9 cellular contexts compared by ENCODE assay signal in genomic region chr2:191501390-191502168, GRCh38.
DNase-seq lines count a peak whose midpoint lies in the region; ATAC-seq and TF ChIP-seq lines count a peak whose summit lies in the region.
"Had no signal": no experiment of that assay in that cellular context is flagged by ENCODE, and none has a peak within 500 bp of the region (broad histone marks: within the 10 kb centered on the region; RNA-seq: fewer than 3 reads in every experiment).

No MANE protein-coding gene starts in this region.

- H3K36me3 Mint-ChIP-seq in WTC11, result peaks cover 26% of the 10 kb centered on the region
- H3K36me3 Mint-ChIP-seq: CD4-positive, CD25-positive, alpha-beta regulatory T cell had no signal

- WGBS in thyroid gland, 2 donors, result 59 to 63% methylated on average over 5 of the region's 5 CpGs

- no peaks in the 10 kb centered on the region; the same call in 1 of the 2 replicates for H3K27me3 Mint-ChIP-seq in WTC11 (ENCODE audit: low read depth)

- H3K27me3 ChIP-seq in thyroid gland, result no peaks in the 10 kb centered on the region

- no peak overlapping the region for H3K27ac Mint-ChIP-seq in WTC11
- H3K27ac Mint-ChIP-seq: CD4-positive, CD25-positive, alpha-beta regulatory T cell had no signal

- H3K4me3 Mint-ChIP-seq in WTC11, result no peak overlapping the region
- H3K4me3 Mint-ChIP-seq: CD4-positive, CD25-positive, alpha-beta regulatory T cell had no signal

- peak in 4 of 6 experiments; percentile 22 to 72 (median 60) for TF ChIP-seq CTCF in thyroid gland (IDR thresholded peaks at IDR 0.05)
- TF ChIP-seq CTCF in WTC11 (IDR thresholded peaks at IDR 0.05), result no peak

- H3K27ac ChIP-seq in thyroid gland, result peak overlapping the region in 2 of 3 donors; percentile 27 to 33

- POLR2A ChIA-PET in WTC11 (lab: Charles Lee), result no interaction called here

- intact Hi-C loops in thyroid gland (cut with DNase I), result loop anchor here (5.0 to 10.0 kb wide), 2 partner anchors 267 to 334 kb away; no protein-coding TSS in a partner anchor

- no peak for TF ChIP-seq POLR2A in thyroid gland (IDR thresholded peaks at IDR 0.05)

- ATAC-seq in WTC11 (no peak), GM21367 (IDR thresholded peaks at IDR 0.05; ENCODE audit: unreplicated experiment) (no peak)

- H3K4me1 Mint-ChIP-seq in WTC11, result peaks cover 44% of the 10 kb centered on the region
- H3K4me1 Mint-ChIP-seq: CD4-positive, CD25-positive, alpha-beta regulatory T cell had no signal

- no peaks in the 10 kb centered on the region for H3K36me3 ChIP-seq in thyroid gland

- H3K9me3 ChIP-seq in thyroid gland, result no peaks in the 10 kb centered on the region

- DNase-seq in NCI-H1105 treated with DMSO at 0.1 percent for 48 hours (lab: John Stamatoyannopoulos, UW) (peak; percentile 33), NCI-H1105 (lab: John Stamatoyannopoulos, UW) (no peak), amniotic epithelial cell (ENCODE audit: low read depth) (peak; percentile 63), iris pigment epithelial cell (ENCODE audit: low read depth) (peak; percentile 63), thyroid gland (no peak), WTC11 (ENCODE audit: low spot score) (no peak), HK-2 (ENCODE audit: unreplicated experiment) (no peak)
- DNase-seq: CD4-positive, CD25-positive, alpha-beta regulatory T cell had no signal

- peaks cover 0 to 6% of the 10 kb centered on the region in 2 donors for H3K4me1 ChIP-seq in thyroid gland

- H3K9me3 Mint-ChIP-seq in WTC11, result peaks cover 36% of the 10 kb centered on the region

- no peak overlapping the region for H3K4me3 ChIP-seq in thyroid gland (replicated peaks in 1 of 3)

- CTCF ChIA-PET in WTC11 (lab: Charles Lee), result interaction anchor here (0.8 to 1.8 kb wide), 6 partner anchors 18 to 449 kb away, joined by 3 to 7 read pairs (median 3); no protein-coding TSS in a partner anchor

TF ChIP-seq in WTC11, 78 proteins besides CTCF, POLR2A, EP300 and RAD21:
- TF ChIP-seq CBFB (CRISPR knock-in tag; IDR thresholded peaks at IDR 0.05; ENCODE audit: low read depth), result no peak
- no peak for TF ChIP-seq IRF1 (CRISPR knock-in tag; IDR thresholded peaks at IDR 0.05)
- no peak for TF ChIP-seq MAX (CRISPR knock-in tag; IDR thresholded peaks at IDR 0.05)
- no peak for TF ChIP-seq PREB (CRISPR knock-in tag; IDR thresholded peaks at IDR 0.05; ENCODE audit: borderline replicate concordance)
- TF ChIP-seq E2F1 (CRISPR knock-in tag; IDR thresholded peaks at IDR 0.05), result no peak
- no peak for TF ChIP-seq CDX4 (CRISPR knock-in tag; IDR thresholded peaks at IDR 0.05; ENCODE audit: borderline replicate concordance)
- TF ChIP-seq RORB (CRISPR knock-in tag; IDR thresholded peaks at IDR 0.05), result no peak
- TF ChIP-seq GABPB1 (CRISPR knock-in tag; IDR thresholded peaks at IDR 0.05), result no peak
- TF ChIP-seq ZNF121 (CRISPR knock-in tag; IDR thresholded peaks at IDR 0.05), result no peak
- no peak for TF ChIP-seq NR3C1 (CRISPR knock-in tag; conservative IDR thresholded peaks at IDR 0.05; ENCODE audit: low read depth)
- no peak for TF ChIP-seq NR2C2 (CRISPR knock-in tag; IDR thresholded peaks at IDR 0.05)
- TF ChIP-seq RELA (CRISPR knock-in tag; IDR thresholded peaks at IDR 0.05; ENCODE audit: borderline replicate concordance), result no peak

Comparison
In these comparisons a context has a peak if more than half of its experiments do, and no peak if none do; other contexts are left out.
1. DNase-seq: peak in NCI-H1105 treated with DMSO at 0.1 percent for 48 hours (single experiment), amniotic epithelial cell (single experiment) and iris pigment epithelial cell (single experiment); none in NCI-H1105 (single experiment), thyroid gland (0 of 2), WTC11 (single experiment) and HK-2 (single experiment).